ENCODE assay signal across 8 cellular contexts in the genomic region with DNA sequence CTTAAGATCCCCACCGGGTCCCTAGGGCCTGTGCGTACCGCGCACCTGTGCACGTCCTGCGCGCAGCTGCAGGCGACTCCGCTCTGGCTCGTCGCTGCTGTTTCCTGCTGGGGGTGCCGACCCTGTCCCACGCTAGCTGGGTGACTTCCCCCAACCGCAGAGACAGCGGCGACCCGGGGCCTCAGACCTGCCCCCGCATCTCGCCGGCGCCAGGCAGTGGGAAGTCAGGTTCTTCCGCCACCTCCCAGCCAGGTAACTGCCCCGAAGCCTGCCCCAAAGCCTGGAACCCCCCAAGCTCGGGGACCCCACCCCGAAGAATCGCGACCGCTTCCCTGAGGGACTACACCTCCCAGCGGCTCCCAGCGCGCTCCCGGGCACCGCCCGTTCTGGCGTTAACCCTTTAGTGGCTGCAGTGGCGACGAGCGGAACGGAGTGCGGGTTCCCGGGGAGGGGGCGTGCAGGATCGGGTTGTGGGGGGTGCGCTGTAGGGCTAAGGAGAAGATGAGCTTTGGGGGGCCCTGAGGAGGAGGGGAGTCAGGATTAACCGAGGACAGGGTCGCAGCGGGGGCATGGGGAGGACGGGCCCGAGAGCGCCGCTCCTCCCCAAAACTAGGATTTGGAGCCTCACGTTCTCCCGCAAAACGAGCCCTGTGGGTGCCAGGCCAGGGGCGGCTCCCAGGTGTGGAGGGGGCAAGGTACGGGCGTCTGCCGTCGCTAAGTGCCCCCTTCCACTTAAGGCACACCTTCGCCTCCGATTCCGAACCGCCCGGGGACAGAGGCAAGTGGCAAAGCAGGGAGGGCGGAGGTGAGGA. TPM values are rescaled to one million over a fixed set of nuclear protein-coding genes. Genes with fewer than 3 reads are reported as not detected.
DNase-seq lines count a peak whose midpoint lies in the region; ATAC-seq and FAIRE-seq lines count a peak whose summit lies in the region.

No MANE protein-coding gene starts in this region.

- no peaks in the 10 kb centered on the region for H3K27me3 ChIP-seq in neuron (ENCODE audit: insufficient read depth, low read length)

- FAIRE-seq in frontal cortex (lab: Jason Lieb, UNC) = no peak

- no peaks in the 10 kb centered on the region for H3K36me3 ChIP-seq in neuron (ENCODE audit: insufficient read depth, low read length)

- H3K9me3 ChIP-seq in neuron (ENCODE audit: low read length) = no peaks in the 10 kb centered on the region

- H2AFZ ChIP-seq in neuron (ENCODE audit: low read depth, low read length) = peak overlapping the region; percentile 92

- peak overlapping the region; percentile 61 for H3K4me3 ChIP-seq in neuron (ENCODE audit: low read length)

- H3K4me1 ChIP-seq in neuron (ENCODE audit: insufficient read depth, low read length) = peaks cover 15% of the 10 kb centered on the region

- peak; percentile 71 for DNase-seq in AG20443 (ENCODE audit: low spot score)
- peak; percentile 26 to 81 for DNase-seq in NCI-H526 (lab: John Stamatoyannopoulos, UW)
- peak; percentile 34 for DNase-seq in activated T-helper 9 cell treated with anti-CD3 and anti-CD28 coated beads, Interleukin-2, amount 50 U/mL, for 16 hours (ENCODE audit: low read depth)
- DNase-seq in frontal cortex (ENCODE audit: low spot score in 2 of 2) = peak; percentile 75 to 77
- peak; percentile 71 for DNase-seq in ureter (ENCODE audit: low spot score)
- DNase-seq in OCI-M2 (lab: John Stamatoyannopoulos, UW; ENCODE audit: unreplicated experiment) = no peak

- peak; percentile 46 for ATAC-seq in GM19467 (IDR thresholded peaks at IDR 0.05; ENCODE audit: unreplicated experiment)

RNA-seq across cellular contexts. Expression of a gene that starts 0.6 kb away (rescaled TPM):
- total RNA-seq in frontal cortex (21.6 TPM), ureter (44.9 TPM)

RNA-seq across cellular contexts. Expression of a gene that starts 11.6 kb away (rescaled TPM):
- total RNA-seq in frontal cortex = 21.2 TPM
- 53.0 TPM for total RNA-seq in ureter

RNA-seq across cellular contexts. Expression of a gene that starts 21.0 kb away (rescaled TPM):
- 58.7 TPM for total RNA-seq in frontal cortex
- total RNA-seq in ureter = 325 TPM
